8 cellular contexts compared by ENCODE assay signal in the genomic region with DNA sequence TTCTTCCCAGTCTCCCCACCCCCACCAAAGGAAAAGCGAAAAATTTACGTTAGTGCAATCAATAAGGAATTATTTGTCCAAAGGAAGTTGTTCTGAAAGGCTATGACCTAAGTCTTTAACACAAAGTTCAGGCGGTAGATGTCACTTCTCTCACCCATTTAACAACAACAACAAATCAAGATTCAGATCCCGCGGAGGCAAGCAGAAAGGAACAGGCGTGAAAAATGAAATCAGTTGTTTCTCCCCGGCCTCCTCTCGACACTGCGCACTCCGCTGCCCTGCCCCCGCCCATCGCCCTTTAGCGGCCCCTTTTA. TPM values are rescaled to one million over a fixed set of nuclear protein-coding genes. Genes with fewer than 3 reads are reported as not detected.
DNase-seq lines count a peak whose midpoint lies in the region; ATAC-seq and TF ChIP-seq lines count a peak whose summit lies in the region.

No MANE protein-coding gene starts in this region.

- peaks cover 0 to 3% of the 10 kb centered on the region in 2 donors for H3K27me3 ChIP-seq in mucosa of rectum (ENCODE audit: control insufficient read depth in 2 of 2, insufficient read depth in 2 of 2, low read length in 2 of 2)

- H3K4me1 Mint-ChIP-seq in chondrocyte (ENCODE audit: low read depth), result peaks cover 42% of the 10 kb centered on the region

- H3K36me3 ChIP-seq in mucosa of rectum (ENCODE audit: control insufficient read depth in 2 of 2, insufficient read depth in 2 of 2, low read length in 2 of 2), result no peaks in the 10 kb centered on the region

- H3K27ac ChIP-seq in mucosa of rectum (ENCODE audit: low read depth in 2 of 2, low read length in 2 of 2), result peak overlapping the region; percentile 87 to 89

- H3K9me3 ChIP-seq in mucosa of rectum (ENCODE audit: control insufficient read depth in 2 of 2, low read length in 2 of 2), result no peaks in the 10 kb centered on the region

- H3K9ac ChIP-seq in mucosa of rectum (ENCODE audit: low read depth in 1 of 2, low read length in 2 of 2), result peak overlapping the region; percentile 68 to 79

- H3K9me3 Mint-ChIP-seq in chondrocyte (ENCODE audit: low read depth), result no peaks in the 10 kb centered on the region

- ATAC-seq in GM21381 (IDR thresholded peaks at IDR 0.05; ENCODE audit: unreplicated experiment) (no peak), GM19035 (IDR thresholded peaks at IDR 0.05; ENCODE audit: unreplicated experiment) (no peak)

- H3K4me1 ChIP-seq in mucosa of rectum (ENCODE audit: control insufficient read depth in 2 of 2, insufficient read depth in 2 of 2, low read length in 2 of 2), result peaks cover 4 to 11% of the 10 kb centered on the region in 2 donors

- no peaks in the 10 kb centered on the region for H3K36me3 Mint-ChIP-seq in chondrocyte (ENCODE audit: low read depth)

- DNase-seq in NCI-H82 treated with DMSO at 0.1 percent for 48 hours (lab: John Stamatoyannopoulos, UW; ENCODE audit: unreplicated experiment), result peak; percentile 33
- DNase-seq in NCI-H82 (lab: John Stamatoyannopoulos, UW), result no peak
- no peak for DNase-seq in Jurkat, Clone E6-1 (ENCODE audit: low read depth, low spot score)
- DNase-seq in chondrocyte (ENCODE audit: low spot score), result no peak
- DNase-seq in retina, result no peak

- H3K4me3 Mint-ChIP-seq in chondrocyte (ENCODE audit: unreplicated experiment), result peak overlapping the region; percentile 89

- H3K27ac Mint-ChIP-seq in chondrocyte (ENCODE audit: unreplicated experiment), result peak overlapping the region; percentile 90

- no peak for TF ChIP-seq CTCF in chondrocyte (IDR thresholded peaks at IDR 0.05)

- peak overlapping the region; percentile 62 for H3K4me3 ChIP-seq in Jurkat, Clone E6-1 (ENCODE audit: low read length)
- peak overlapping the region; percentile 79 to 85 for H3K4me3 ChIP-seq in mucosa of rectum (ENCODE audit: low read length in 2 of 2)

- no peaks in the 10 kb centered on the region for H3K27me3 Mint-ChIP-seq in chondrocyte (ENCODE audit: low read depth)

RNA-seq across cellular contexts. Expression of a gene that starts 1.4 kb away (rescaled TPM):
- polyA plus RNA-seq in Jurkat, Clone E6-1 (2012; ENCODE audit: insufficient read depth, insufficient read length), result 5.7 TPM
- total RNA-seq in chondrocyte, result 12.5 to 22.2 TPM (median 14.1 TPM) in 3 replicates
